In genomic region chrX:13081385-13082285, GRCh38 we compare ENCODE assay signal across 8 cellular contexts. TPM values are rescaled to one million over a fixed set of nuclear protein-coding genes. Genes with fewer than 3 reads are reported as not detected.
DNase-seq lines count a peak whose midpoint lies in the region; ATAC-seq and TF ChIP-seq lines count a peak whose summit lies in the region.
"Had no signal": no experiment of that assay in that cellular context is flagged by ENCODE, and none has a peak within 500 bp of the region (broad histone marks: within the 10 kb centered on the region; RNA-seq: fewer than 3 reads in every experiment).

No MANE protein-coding gene starts in this region.

- 83% methylated on average over 7 of the region's 7 CpGs for WGBS in smooth muscle cell (ENCODE audit: low lambda C conversion rate)

- H2AFZ ChIP-seq in smooth muscle cell (ENCODE audit: low read depth) = peak overlapping the region; percentile 6

- H3F3A ChIP-seq in smooth muscle cell (ENCODE audit: low read depth) = peaks cover 21% of the 10 kb centered on the region

- peak overlapping the region; percentile 90 for H3K27ac Mint-ChIP-seq in activated naive CD8-positive, alpha-beta T cell treated with anti-CD3 and anti-CD28 coated beads, Interleukin-2, amount 50 U/mL, for 24 hours

- H3K36me3 Mint-ChIP-seq in activated naive CD8-positive, alpha-beta T cell treated with anti-CD3 and anti-CD28 coated beads, Interleukin-2, amount 50 U/mL, for 24 hours (ENCODE audit: low read depth) = no peaks in the 10 kb centered on the region

- H3K27ac ChIP-seq in HL-60 (replicated peaks) (peak overlapping the region; percentile 97), smooth muscle cell (ENCODE audit: low read depth) (no peak overlapping the region)

- peaks cover 8% of the 10 kb centered on the region for H3K4me1 ChIP-seq in smooth muscle cell (ENCODE audit: low read depth)

- H3K4me3 ChIP-seq in HL-60 (replicated peaks; ENCODE audit: insufficient read depth, low read length) (no peak overlapping the region), smooth muscle cell (no peak overlapping the region)

- TF ChIP-seq CTCF in HL-60 (IDR thresholded peaks at IDR 0.05; ENCODE audit: insufficient read depth, low read length) (no peak), smooth muscle cell (IDR thresholded peaks at IDR 0.05; ENCODE audit: borderline replicate concordance, insufficient read depth, poor library complexity, severe bottlenecking) (no peak)

- H3K4me3 Mint-ChIP-seq in activated naive CD8-positive, alpha-beta T cell treated with anti-CD3 and anti-CD28 coated beads, Interleukin-2, amount 50 U/mL, for 24 hours = peak overlapping the region; percentile 22

- H4K20me1 ChIP-seq in smooth muscle cell (ENCODE audit: low read depth) = no peaks in the 10 kb centered on the region

- no peaks in the 10 kb centered on the region for H3K9me3 ChIP-seq in smooth muscle cell (replicated peaks; ENCODE audit: low read depth)

- H3K79me2 ChIP-seq in smooth muscle cell (ENCODE audit: low read depth) = no peaks in the 10 kb centered on the region

- peak; percentile 75 to 91 for DNase-seq in HL-60 (ENCODE audit: low read depth in 1 of 2, low spot score in 1 of 2)
- DNase-seq in activated naive CD8-positive, alpha-beta T cell treated with anti-CD3 and anti-CD28 coated beads, Interleukin-2, amount 50 U/mL, for 24 hours = no peak
- DNase-seq in smooth muscle cell (lab: John Stamatoyannopoulos, UW; ENCODE audit: unreplicated experiment) = no peak
- DNase-seq in HUDEP-2 (lab: John Stamatoyannopoulos, UW; ENCODE audit: unreplicated experiment in 76 of 76) = no peak
- DNase-seq in NK-92 (lab: John Stamatoyannopoulos, UW; ENCODE audit: unreplicated experiment) = no peak

- H3K27me3 Mint-ChIP-seq in activated naive CD8-positive, alpha-beta T cell treated with anti-CD3 and anti-CD28 coated beads, Interleukin-2, amount 50 U/mL, for 24 hours = no peaks in the 10 kb centered on the region

- H3K36me3 ChIP-seq in smooth muscle cell (ENCODE audit: low read depth) = no peaks in the 10 kb centered on the region

- H3K27me3 ChIP-seq in HL-60 (ENCODE audit: insufficient read depth, poor library complexity, severe bottlenecking) = no peaks in the 10 kb centered on the region
- H3K27me3 ChIP-seq in smooth muscle cell (ENCODE audit: low read depth) = no peaks in the 10 kb centered on the region

- peaks cover 91% of the 10 kb centered on the region for H3K4me1 Mint-ChIP-seq in activated naive CD8-positive, alpha-beta T cell treated with anti-CD3 and anti-CD28 coated beads, Interleukin-2, amount 50 U/mL, for 24 hours

- no peaks in the 10 kb centered on the region for H3K9me3 Mint-ChIP-seq in activated naive CD8-positive, alpha-beta T cell treated with anti-CD3 and anti-CD28 coated beads, Interleukin-2, amount 50 U/mL, for 24 hours

- no peak overlapping the region for H3K4me2 ChIP-seq in smooth muscle cell

- no peak overlapping the region for H3K9ac ChIP-seq in smooth muscle cell (ENCODE audit: low read depth)

- ATAC-seq in GM19328 (IDR thresholded peaks at IDR 0.05; ENCODE audit: unreplicated experiment) (peak; percentile 48), HG02610 (IDR thresholded peaks at IDR 0.05; ENCODE audit: unreplicated experiment) (no peak)
- peak; percentile 6 for ATAC-seq in activated naive CD8-positive, alpha-beta T cell treated with anti-CD3 and anti-CD28 coated beads, Interleukin-2, amount 50 U/mL, for 24 hours

RNA-seq across cellular contexts. Expression of gene FAM9C, which starts 37.2 kb away (rescaled TPM):
- total RNA-seq in smooth muscle cell = not detected in 2 replicates
- polyA plus RNA-seq in smooth muscle cell = not detected in 2 replicates
- total RNA-seq: epithelial cell of proximal tubule had no signal

Comparison
In these comparisons a context has a peak if more than half of its experiments do, and no peak if none do; other contexts are left out.
1. DNase-seq: peak in HL-60 (2 of 2); none in activated naive CD8-positive, alpha-beta T cell treated with anti-CD3 and anti-CD28 coated beads, Interleukin-2, amount 50 U/mL, for 24 hours (single experiment), smooth muscle cell (single experiment), HUDEP-2 (0 of 76) and NK-92 (single experiment).